In genomic region chr1:235021815-235022214, GRCh38 we compare ENCODE assay signal across 1 cellular context.
TF ChIP-seq lines count a peak whose summit lies in the region.

No MANE protein-coding gene starts in this region.

TF ChIP-seq in K562, 482 proteins besides CTCF, POLR2A, EP300 and RAD21:
- TF ChIP-seq XRCC3 (IDR thresholded peaks at IDR 0.05) (no peak), ZNF24 (IDR thresholded peaks at IDR 0.05) (no peak), CUX1 (CRISPR knock-in tag; IDR thresholded peaks at IDR 0.05) (no peak), ZNF316 (IDR thresholded peaks at IDR 0.05) (no peak), MYNN (IDR thresholded peaks at IDR 0.05) (no peak), MYNN (CRISPR knock-in tag; IDR thresholded peaks at IDR 0.05) (no peak), CCAR2 (IDR thresholded peaks at IDR 0.05; ENCODE audit: low read depth, low read length) (no peak), NBN (IDR thresholded peaks at IDR 0.05; ENCODE audit: low read depth) (no peak), ZNF197 (CRISPR knock-in tag; IDR thresholded peaks at IDR 0.05; ENCODE audit: low read depth) (no peak), ARID2 (IDR thresholded peaks at IDR 0.05) (no peak), SIN3A (IDR thresholded peaks at IDR 0.05; ENCODE audit: borderline replicate concordance in 2 of 2, control insufficient read depth in 1 of 2, low read depth in 2 of 2, low read length in 2 of 2) (no peak), RNF219 (CRISPR knock-in tag; IDR thresholded peaks at IDR 0.05) (no peak), NFIX (CRISPR knock-in tag; IDR thresholded peaks at IDR 0.05; ENCODE audit: low read depth) (no peak), CAMTA2 (CRISPR knock-in tag; conservative IDR thresholded peaks at IDR 0.05) (no peak), ZNF165 (CRISPR knock-in tag; IDR thresholded peaks at IDR 0.05; ENCODE audit: borderline replicate concordance) (no peak), ZNF699 (CRISPR knock-in tag; IDR thresholded peaks at IDR 0.05; ENCODE audit: insufficient replicate concordance) (no peak), PREB (CRISPR knock-in tag; IDR thresholded peaks at IDR 0.05) (no peak), E4F1 (CRISPR knock-in tag; IDR thresholded peaks at IDR 0.05; ENCODE audit: borderline replicate concordance) (no peak), MBD2 (IDR thresholded peaks at IDR 0.05; ENCODE audit: borderline replicate concordance, low read depth) (no peak)
- TF ChIP-seq, protein P1, sequence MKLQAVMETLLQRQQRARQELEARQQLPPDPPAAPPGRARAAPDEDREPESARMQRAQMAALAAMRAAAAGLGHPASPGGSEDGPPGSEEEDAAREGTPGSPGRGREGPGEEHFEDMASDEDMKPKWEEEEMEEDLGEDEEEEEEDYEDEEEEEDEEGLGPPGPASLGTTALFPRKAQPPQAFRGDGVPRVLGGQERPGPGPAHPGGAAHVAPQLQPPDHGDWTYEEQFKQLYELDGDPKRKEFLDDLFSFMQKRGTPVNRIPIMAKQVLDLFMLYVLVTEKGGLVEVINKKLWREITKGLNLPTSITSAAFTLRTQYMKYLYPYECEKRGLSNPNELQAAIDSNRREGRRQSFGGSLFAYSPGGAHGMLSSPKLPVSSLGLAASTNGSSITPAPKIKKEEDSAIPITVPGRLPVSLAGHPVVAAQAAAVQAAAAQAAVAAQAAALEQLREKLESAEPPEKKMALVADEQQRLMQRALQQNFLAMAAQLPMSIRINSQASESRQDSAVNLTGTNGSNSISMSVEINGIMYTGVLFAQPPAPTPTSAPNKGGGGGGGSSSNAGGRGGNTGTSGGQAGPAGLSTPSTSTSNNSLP (IDR thresholded peaks at IDR 0.05; ENCODE audit: borderline replicate concordance, low read depth, low read length), result no peak
- TF ChIP-seq, protein P2, sequence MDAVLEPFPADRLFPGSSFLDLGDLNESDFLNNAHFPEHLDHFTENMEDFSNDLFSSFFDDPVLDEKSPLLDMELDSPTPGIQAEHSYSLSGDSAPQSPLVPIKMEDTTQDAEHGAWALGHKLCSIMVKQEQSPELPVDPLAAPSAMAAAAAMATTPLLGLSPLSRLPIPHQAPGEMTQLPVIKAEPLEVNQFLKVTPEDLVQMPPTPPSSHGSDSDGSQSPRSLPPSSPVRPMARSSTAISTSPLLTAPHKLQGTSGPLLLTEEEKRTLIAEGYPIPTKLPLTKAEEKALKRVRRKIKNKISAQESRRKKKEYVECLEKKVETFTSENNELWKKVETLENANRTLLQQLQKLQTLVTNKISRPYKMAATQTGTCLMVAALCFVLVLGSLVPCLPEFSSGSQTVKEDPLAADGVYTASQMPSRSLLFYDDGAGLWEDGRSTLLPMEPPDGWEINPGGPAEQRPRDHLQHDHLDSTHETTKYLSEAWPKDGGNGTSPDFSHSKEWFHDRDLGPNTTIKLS (IDR thresholded peaks at IDR 0.05; ENCODE audit: borderline replicate concordance, low read depth), result no peak
